ENCODE assay signal across 1 cellular context in genomic region chr16:74666010-74666421, GRCh38.
TF ChIP-seq lines count a peak whose summit lies in the region.

No MANE protein-coding gene starts in this region.

TF ChIP-seq in H1, 55 proteins besides CTCF, POLR2A, EP300 and RAD21:
- no peak for TF ChIP-seq E2F6 (IDR thresholded peaks at IDR 0.05)
- TF ChIP-seq FOSL1 (IDR thresholded peaks at IDR 0.05; ENCODE audit: insufficient read depth, low read depth, low read length), result no peak
- TF ChIP-seq SP2 (IDR thresholded peaks at IDR 0.05; ENCODE audit: low read length), result no peak
- no peak for TF ChIP-seq CEBPB (IDR thresholded peaks at IDR 0.05; ENCODE audit: low read depth, low read length)
- no peak for TF ChIP-seq TAF7 (optimal IDR thresholded peaks at IDR 0.05; ENCODE audit: borderline replicate concordance, low read depth, low read length)
- no peak for TF ChIP-seq SUZ12 (IDR thresholded peaks at IDR 0.05; ENCODE audit: low read length)
- no peak for TF ChIP-seq TBP (IDR thresholded peaks at IDR 0.05; ENCODE audit: low read depth, low read length)
- TF ChIP-seq POU5F1 (IDR thresholded peaks at IDR 0.05; ENCODE audit: low read depth, low read length), result no peak
- TF ChIP-seq KDM1A (IDR thresholded peaks at IDR 0.05; ENCODE audit: borderline replicate concordance, low read length), result no peak
- no peak for TF ChIP-seq SIN3A (conservative IDR thresholded peaks at IDR 0.05 in 1 of 2, IDR thresholded peaks at IDR 0.05 in 1 of 2; ENCODE audit: low read depth in 1 of 2, low read length in 2 of 2)
- no peak for TF ChIP-seq NRF1 (IDR thresholded peaks at IDR 0.05; ENCODE audit: low read depth, low read length)
- TF ChIP-seq GTF2F1 (IDR thresholded peaks at IDR 0.05; ENCODE audit: borderline replicate concordance, low read depth, low read length), result no peak
- TF ChIP-seq SIRT6 (IDR thresholded peaks at IDR 0.05; ENCODE audit: low read length), result no peak
- TF ChIP-seq POLR2AphosphoS5 (IDR thresholded peaks at IDR 0.05; ENCODE audit: low read depth, low read length), result no peak
- TF ChIP-seq ATF3 (IDR thresholded peaks at IDR 0.05; ENCODE audit: insufficient read depth, low read depth, low read length), result no peak
- TF ChIP-seq, protein P1, sequence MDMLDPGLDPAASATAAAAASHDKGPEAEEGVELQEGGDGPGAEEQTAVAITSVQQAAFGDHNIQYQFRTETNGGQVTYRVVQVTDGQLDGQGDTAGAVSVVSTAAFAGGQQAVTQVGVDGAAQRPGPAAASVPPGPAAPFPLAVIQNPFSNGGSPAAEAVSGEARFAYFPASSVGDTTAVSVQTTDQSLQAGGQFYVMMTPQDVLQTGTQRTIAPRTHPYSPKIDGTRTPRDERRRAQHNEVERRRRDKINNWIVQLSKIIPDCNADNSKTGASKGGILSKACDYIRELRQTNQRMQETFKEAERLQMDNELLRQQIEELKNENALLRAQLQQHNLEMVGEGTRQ (IDR thresholded peaks at IDR 0.05; ENCODE audit: low read length), result no peak
TF ChIP-seq in H1: peak in this region for 0.
